3 cellular contexts compared by ENCODE assay signal in the genomic region with DNA sequence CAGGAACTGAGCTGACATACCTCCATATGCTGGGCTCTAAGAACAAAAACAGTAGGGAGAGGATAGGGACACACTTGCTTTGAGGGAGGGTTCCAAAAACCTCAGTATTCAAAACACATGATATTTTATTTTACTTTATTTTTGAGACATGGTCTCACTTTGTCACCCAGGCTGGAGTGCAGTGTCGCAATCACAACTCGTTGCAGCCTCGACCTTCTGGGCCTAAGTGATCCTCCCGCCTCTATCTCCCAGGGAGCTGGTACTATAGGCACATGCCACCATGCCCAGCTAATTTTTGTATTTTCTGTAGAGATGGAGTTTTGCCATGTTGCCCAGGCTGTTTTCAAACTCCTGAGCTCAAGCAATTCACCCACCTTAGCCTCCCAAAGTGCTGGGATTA.
A peak's percentile ranks its signal among the peaks of the same experiment; 100 is the strongest.
TF ChIP-seq lines count a peak whose summit lies in the region.

No MANE protein-coding gene starts in this region.

TF ChIP-seq in Ishikawa, 13 proteins besides CTCF, POLR2A, EP300 and RAD21:
- TF ChIP-seq CEBPB (IDR thresholded peaks at IDR 0.05): peak; percentile 65; the same call in 1 of the 2 replicates
TF ChIP-seq in Ishikawa: peak in this region for 1; not testable (repeated sequence) for 12.

TF ChIP-seq in K562, 482 proteins besides CTCF, POLR2A, EP300 and RAD21:
- peak; percentile 47; the same call in 1 of the 2 replicates for TF ChIP-seq CEBPB (tag; IDR thresholded peaks at IDR 0.05)

TF ChIP-seq in HepG2, 621 proteins besides CTCF, POLR2A, EP300 and RAD21:
- peak; percentile 65; the same call in 1 of the 2 replicates for TF ChIP-seq CEBPB (IDR thresholded peaks at IDR 0.05; ENCODE audit: borderline replicate concordance, low read depth, low read length)
- TF ChIP-seq CEBPG (CRISPR knock-in tag; IDR thresholded peaks at IDR 0.05): 0 out of 2 replicates have a peak, but pooled peaks have one; percentile 15
